In genomic region chr2:34012728-34013302, GRCh38 we compare ENCODE assay signal across 8 cellular contexts.
DNase-seq lines count a peak whose midpoint lies in the region; ATAC-seq, FAIRE-seq and TF ChIP-seq lines count a peak whose summit lies in the region.

No MANE protein-coding gene starts in this region.

- H3K23ac ChIP-seq in mesendoderm (ENCODE audit: low read length): no peak overlapping the region

- H3K18ac ChIP-seq in mesendoderm (ENCODE audit: low read length): no peak overlapping the region

- no peak overlapping the region for H3K9ac ChIP-seq in endodermal cell (ENCODE audit: extremely low read depth, low read length, poor library complexity, severe bottlenecking)
- H3K9ac ChIP-seq in mesendoderm (ENCODE audit: low read length): no peak overlapping the region

- no peaks in the 10 kb centered on the region for H3K27me3 ChIP-seq in Peyer's patch
- H3K27me3 ChIP-seq in endodermal cell (ENCODE audit: control insufficient read depth, insufficient read depth, low read length, poor library complexity, severe bottlenecking): no peaks in the 10 kb centered on the region
- no peaks in the 10 kb centered on the region for H3K27me3 ChIP-seq in mesendoderm (ENCODE audit: insufficient read depth, low read length, poor library complexity)

- H3K27ac ChIP-seq in Peyer's patch (no peak overlapping the region), endodermal cell (ENCODE audit: low read depth, low read length) (no peak overlapping the region), mesendoderm (ENCODE audit: low read depth, low read length) (no peak overlapping the region)

- H3K4me1 ChIP-seq in Peyer's patch (no peaks in the 10 kb centered on the region), endodermal cell (ENCODE audit: control insufficient read depth, insufficient read depth, low read length) (no peaks in the 10 kb centered on the region), mesendoderm (ENCODE audit: control insufficient read depth, low read depth, low read length) (no peaks in the 10 kb centered on the region)

- peak; percentile 5 for DNase-seq in COLO668 (lab: John Stamatoyannopoulos, UW; ENCODE audit: unreplicated experiment)
- peak in 2 of 3 donors; percentile 47 to 57 for DNase-seq in Peyer's patch
- peak; percentile 95 for DNase-seq in endodermal cell
- DNase-seq in mesendoderm: peak; percentile 95
- DNase-seq in urothelium cell line (ENCODE audit: low spot score): peak; percentile 74
- no peak for DNase-seq in CD14-positive monocyte (ENCODE audit: low spot score)

- no peak overlapping the region for H3K4ac ChIP-seq in mesendoderm (ENCODE audit: low read depth, low read length)

- no peak overlapping the region for H2AK5ac ChIP-seq in mesendoderm (ENCODE audit: low read length)

- H2BK5ac ChIP-seq in mesendoderm (ENCODE audit: low read length): no peak overlapping the region

- H4K5ac ChIP-seq in mesendoderm (ENCODE audit: low read length): no peak overlapping the region

- H3K27me3 Mint-ChIP-seq in endodermal cell (ENCODE audit: insufficient read depth) (no peaks in the 10 kb centered on the region), CD14-positive monocyte (ENCODE audit: low read depth in 3 of 3) (peaks cover 0 to 2% (median 0%) of the 10 kb centered on the region in 3 donors)

- ATAC-seq in GM18870 (IDR thresholded peaks at IDR 0.05; ENCODE audit: unreplicated experiment) (peak; percentile 74), HG03442 (IDR thresholded peaks at IDR 0.05; ENCODE audit: unreplicated experiment) (peak; percentile 94)

- no peak overlapping the region for H3K56ac ChIP-seq in mesendoderm (ENCODE audit: low read length)

- no peak for TF ChIP-seq POLR2A in Peyer's patch (IDR thresholded peaks at IDR 0.05)

- H3K4me3 Mint-ChIP-seq in endodermal cell (no peak overlapping the region), CD14-positive monocyte (no peak overlapping the region)

- no peaks in the 10 kb centered on the region for H3K36me3 ChIP-seq in Peyer's patch
- no peaks in the 10 kb centered on the region for H3K36me3 ChIP-seq in endodermal cell (ENCODE audit: control insufficient read depth, insufficient read depth, low read length)
- H3K36me3 ChIP-seq in mesendoderm (ENCODE audit: control insufficient read depth, insufficient read depth, low read length): no peaks in the 10 kb centered on the region

- H4K8ac ChIP-seq in mesendoderm (ENCODE audit: low read depth, low read length): no peak overlapping the region

- no peak overlapping the region for H3K4me2 ChIP-seq in mesendoderm (ENCODE audit: low read length)

- H3K36me3 Mint-ChIP-seq in endodermal cell (ENCODE audit: low read depth): no peaks in the 10 kb centered on the region
- no peaks in the 10 kb centered on the region for H3K36me3 Mint-ChIP-seq in CD14-positive monocyte

- 0 to 4% methylated on average over 3 to 6 of the region's 6 CpGs for WGBS in endodermal cell (ENCODE audit: insufficient coverage in 1 of 2, insufficient read length in 1 of 2), 2 experiments
- no CpG with 5 or more reads among the region's 6 CpGs for WGBS in mesendoderm (ENCODE audit: extremely low coverage, insufficient coverage, low lambda C conversion rate)

- TF ChIP-seq CTCF in Peyer's patch (IDR thresholded peaks at IDR 0.05): peak in 4 of 6 experiments; percentile 35 to 56 (median 45)
- TF ChIP-seq CTCF in endodermal cell (conservative IDR thresholded peaks at IDR 0.05): peak; percentile 97
- TF ChIP-seq CTCF in CD14-positive monocyte (IDR thresholded peaks at IDR 0.05): no peak

- H3K27ac Mint-ChIP-seq in endodermal cell: no peak overlapping the region
- peak overlapping the region in 1 of 7 donors; percentile 64 for H3K27ac Mint-ChIP-seq in CD14-positive monocyte

- H2BK120ac ChIP-seq in mesendoderm (ENCODE audit: low read depth, low read length): no peak overlapping the region

- no peak overlapping the region for H3K4me3 ChIP-seq in Peyer's patch
- no peak overlapping the region for H3K4me3 ChIP-seq in endodermal cell (ENCODE audit: low read length)
- H3K4me3 ChIP-seq in mesendoderm (ENCODE audit: low read length): no peak overlapping the region

- H3K79me2 ChIP-seq in mesendoderm (ENCODE audit: control insufficient read depth, insufficient read depth, low read length): no peaks in the 10 kb centered on the region

- H3K4me1 Mint-ChIP-seq in endodermal cell (peaks cover 4% of the 10 kb centered on the region), CD14-positive monocyte (no peaks in the 10 kb centered on the region)

- intact Hi-C loops in CD14-positive monocyte (cut with micrococcal nuclease): no loop called here

- peak; percentile 9 for FAIRE-seq in urothelium cell line (lab: Jason Lieb, UNC)

- no peak overlapping the region for H2BK15ac ChIP-seq in mesendoderm (replicated peaks; ENCODE audit: low read depth)

- no peaks in the 10 kb centered on the region for H3K9me3 ChIP-seq in Peyer's patch
- peaks cover 19% of the 10 kb centered on the region for H3K9me3 ChIP-seq in endodermal cell (ENCODE audit: control insufficient read depth, low read length)

- H3K9me3 Mint-ChIP-seq in endodermal cell (peaks cover 17% of the 10 kb centered on the region), CD14-positive monocyte (peaks cover 0 to 3% (median 0%) of the 10 kb centered on the region in 7 donors)

- H3K79me1 ChIP-seq in mesendoderm (ENCODE audit: low read length): no peaks in the 10 kb centered on the region
